ENCODE assay signal across 10 cellular contexts in genomic region chr2:61712060-61712459, GRCh38.
"Had no signal": no experiment of that assay in that cellular context is flagged by ENCODE, and none has a peak within 500 bp of the region (broad histone marks: within the 10 kb centered on the region; RNA-seq: fewer than 3 reads in every experiment).

No MANE protein-coding gene starts in this region.

- H3K4me1 ChIP-seq: HAP-1 had no signal

- H3K9me3 ChIP-seq: HAP-1 had no signal

- FAIRE-seq: K562 had no signal

- H3K36me3 ChIP-seq: HAP-1 had no signal

- H3K9ac ChIP-seq: GM23248 had no signal

- H3K4me3 ChIP-seq: GM23248, HAP-1, K562 had no signal

- H2AFZ ChIP-seq: GM23248 had no signal

- H3K27ac ChIP-seq: GM23248, HL-60 had no signal

- DNase-seq: GM23248, GOT3, H7, HFFc6, IMR-90, KG1 had no signal

- ATAC-seq: HCT116, K562 had no signal
